ENCODE assay signal across 8 cellular contexts in the genomic region with DNA sequence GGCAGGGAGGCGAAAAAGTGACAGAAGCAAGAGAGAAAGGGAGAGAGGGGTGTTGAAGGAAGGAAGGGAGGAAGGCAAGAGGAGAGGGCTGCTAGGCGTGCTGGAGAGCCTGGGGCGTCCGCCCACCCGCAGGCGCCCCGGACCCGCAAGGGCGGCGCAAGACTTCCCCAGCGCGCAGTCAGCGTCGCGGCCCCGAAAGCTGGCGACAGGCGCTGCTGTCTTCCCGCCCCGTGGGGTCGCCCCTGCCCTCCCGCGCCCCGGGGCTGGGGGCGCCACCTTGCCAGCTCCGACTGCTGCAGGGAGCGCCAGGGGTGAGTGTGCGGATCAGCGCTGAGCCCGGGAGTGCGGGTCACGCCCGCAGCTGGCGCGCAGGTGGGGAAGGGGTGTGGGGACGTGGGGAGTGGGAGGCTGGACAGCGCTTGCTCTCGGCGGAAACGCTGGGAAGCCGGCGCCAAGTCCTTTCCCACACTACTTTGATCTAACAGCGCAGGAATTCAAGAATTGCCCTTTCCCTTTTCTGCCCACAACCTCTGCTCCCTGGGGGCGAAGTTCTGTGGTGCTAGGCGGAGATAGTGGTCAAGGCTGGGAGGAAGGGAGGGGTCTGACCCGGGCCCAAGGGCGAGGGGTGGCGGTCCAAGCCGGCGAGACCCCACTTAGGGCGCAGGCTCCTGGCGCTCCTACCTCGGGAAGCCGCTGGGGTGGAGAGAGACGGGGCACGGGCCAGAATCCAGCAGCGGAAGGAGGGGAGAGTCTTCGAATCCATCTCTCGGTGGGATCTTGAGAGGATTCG. TPM values are rescaled to one million over a fixed set of nuclear protein-coding genes. Genes with fewer than 3 reads are reported as not detected.
DNase-seq lines count a peak whose midpoint lies in the region; ATAC-seq, FAIRE-seq and TF ChIP-seq lines count a peak whose summit lies in the region.

TSS of gene HTR1F (plus strand) at position 175 of the 790 bp plus-strand sequence.

- POLR2A ChIA-PET in BJ (lab: Charles Lee) = no interaction called here
- POLR2A ChIA-PET in RWPE1 (lab: Yijun Ruan, JAX; ENCODE audit: low non-redundant PET) = no interaction called here

- CTCF ChIA-PET in BJ (lab: Yijun Ruan, JAX) = no interaction called here
- CTCF ChIA-PET in RWPE1 (lab: Yijun Ruan, JAX) = interaction anchor here (0.7 kb wide), 2 partner anchors 162 to 495 kb away, joined by 3 read pairs; no protein-coding TSS in a partner anchor

- H3K4me1 ChIP-seq in colonic mucosa (no peaks in the 10 kb centered on the region), mesodermal cell (ENCODE audit: control insufficient read depth, insufficient read depth, low read length, poor library complexity, severe bottlenecking) (no peaks in the 10 kb centered on the region)

- FAIRE-seq in urothelium cell line (lab: Jason Lieb, UNC) = no peak

- H3K27me3 ChIP-seq in BJ (ENCODE audit: control insufficient read depth, insufficient read depth, low read length) = peaks cover 15% of the 10 kb centered on the region; the same call in 1 of the 2 replicates
- peaks cover 14% of the 10 kb centered on the region for H3K27me3 ChIP-seq in colonic mucosa

- H3K36me3 ChIP-seq in BJ (ENCODE audit: control insufficient read depth, insufficient read depth, low read length) = no peaks in the 10 kb centered on the region
- H3K36me3 ChIP-seq in colonic mucosa = no peaks in the 10 kb centered on the region
- H3K36me3 ChIP-seq in mesodermal cell (ENCODE audit: control insufficient read depth, insufficient read depth, low read length) = no peaks in the 10 kb centered on the region

- H3K27ac ChIP-seq in colonic mucosa = no peak within 1 kb of the TSS
- no peak within 1 kb of the TSS for H3K27ac ChIP-seq in mesodermal cell (ENCODE audit: low read depth, low read length, severe bottlenecking)
- no peak within 1 kb of the TSS for H3K27ac ChIP-seq in RWPE1

- no peak for ATAC-seq in GM19463 (IDR thresholded peaks at IDR 0.05; ENCODE audit: unreplicated experiment)

- intact Hi-C loops in colonic mucosa (cut with DNase I) = no loop called here

- H3K4me3 ChIP-seq in BJ (ENCODE audit: low read depth, low read length) (peak within 1 kb of the TSS; percentile 17), colonic mucosa (peak within 1 kb of the TSS; percentile 22), mesodermal cell (ENCODE audit: extremely low read depth, insufficient read depth, low read length, poor library complexity, severe bottlenecking) (peak within 1 kb of the TSS; percentile 44)

- WGBS in mesodermal cell (ENCODE audit: insufficient coverage in 2 of 2), 2 experiments = 1% methylated on average over 29 to 31 of the region's 60 CpGs

- DNase-seq in BJ (ENCODE audit: low read depth) (no peak), HT1080 (ENCODE audit: low read depth) (peak; percentile 37), colonic mucosa (no peak), urothelium cell line (ENCODE audit: low spot score) (peak; percentile 40), RWPE1 (ENCODE audit: low spot score) (no peak), SKM-1 (lab: John Stamatoyannopoulos, UW; ENCODE audit: unreplicated experiment) (no peak)

- H3K9me3 ChIP-seq in colonic mucosa = no peaks in the 10 kb centered on the region
- H3K9me3 ChIP-seq in mesodermal cell (ENCODE audit: control insufficient read depth, low read length) = no peaks in the 10 kb centered on the region

- TF ChIP-seq CTCF in BJ (IDR thresholded peaks at IDR 0.05; ENCODE audit: insufficient read depth, low read depth, low read length) = no peak
- TF ChIP-seq CTCF in colonic mucosa (IDR thresholded peaks at IDR 0.05) = no peak
- TF ChIP-seq CTCF in RWPE1 (conservative IDR thresholded peaks at IDR 0.05; ENCODE audit: low read depth) = no peak

- H3K9ac ChIP-seq in colonic mucosa (ENCODE audit: low read depth in 2 of 2, low read length in 2 of 2) = peak within 1 kb of the TSS in 1 of 2 donors; percentile 1

RNA-seq across cellular contexts. Expression of gene HTR1F, which starts in this region (rescaled TPM):
- polyA plus RNA-seq in BJ (2011; rRNA removed) = 0.02 TPM in 1 of 2 replicates, not detected in the other
- polyA minus RNA-seq in BJ (2011; rRNA and poly(A)+ RNA removed) = not detected in 2 replicates
- total RNA-seq in HT1080 (2014; rRNA removed; shearing (Covaris generic)) = not detected in 2 replicates
- polyA plus RNA-seq in HT1080 (2015; cell fraction: cytosol; rRNA removed) = 0.02 and 0.07 TPM in 2 replicates
- polyA plus RNA-seq in HT1080 (2015; cell fraction: nucleus; rRNA removed) = not detected in 2 replicates
- total RNA-seq in colonic mucosa = under 1 TPM in 1 of 2 donors, not detected in 1; 0.12 TPM
- 0.41 TPM for polyA plus RNA-seq in mesodermal cell (2013, experiment 1 of 2)
- 1.0 TPM for polyA plus RNA-seq in mesodermal cell (2013, experiment 2 of 2)

Comparison
In these comparisons a context has a peak if more than half of its experiments do, and no peak if none do; other contexts are left out.
1. Peak in DNase-seq in HT1080; RNA of the gene not detected or under 1 TPM.